Comparison of ENCODE assay signal across 7 cellular contexts in the genomic region with DNA sequence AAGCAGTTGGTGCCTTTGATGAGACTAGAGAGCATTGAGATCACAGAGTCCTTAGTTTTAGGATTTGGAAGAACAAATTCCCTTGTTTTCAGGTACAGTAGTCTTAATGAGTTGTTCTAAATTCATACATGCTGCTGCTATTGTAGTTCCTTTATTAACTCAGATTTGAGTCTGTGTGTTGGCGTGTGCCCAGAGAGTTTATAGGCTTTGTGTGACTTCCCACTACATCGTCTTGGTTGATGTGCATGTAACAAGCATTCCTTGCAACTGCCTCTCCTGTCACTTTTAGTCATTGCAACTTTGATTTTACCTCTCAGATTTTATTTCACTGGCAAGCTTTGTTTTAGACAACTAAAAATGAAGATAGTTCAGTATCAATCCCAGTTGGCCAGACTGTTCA.
"Had no signal": no experiment of that assay in that cellular context is flagged by ENCODE, and none has a peak within 500 bp of the region (broad histone marks: within the 10 kb centered on the region; RNA-seq: fewer than 3 reads in every experiment).

No MANE protein-coding gene starts in this region.

- DNase-seq: GOT3, H7, HFFc6, KG1 had no signal

- H3K36me3 ChIP-seq: HAP-1 had no signal

- H3K4me1 ChIP-seq: HAP-1 had no signal

- H3K4me3 Mint-ChIP-seq: HFFc6 had no signal

- H3K27ac Mint-ChIP-seq: HFFc6 had no signal

- H3K9me3 Mint-ChIP-seq: HFFc6 had no signal

- H3K4me3 ChIP-seq: HAP-1, K562 had no signal

- ATAC-seq: HCT116, K562 had no signal
